2 cellular contexts compared by ENCODE assay signal in genomic region chr7:124722292-124722691, GRCh38.
TF ChIP-seq lines count a peak whose summit lies in the region.

No MANE protein-coding gene starts in this region.

TF ChIP-seq in A549, 52 proteins besides CTCF, POLR2A, EP300 and RAD21 (continued from another document):
- TF ChIP-seq RCOR1 (IDR thresholded peaks at IDR 0.05; ENCODE audit: low read depth, low read length) = no peak
- no peak for TF ChIP-seq JUN (IDR thresholded peaks at IDR 0.05)
- no peak for TF ChIP-seq REST (IDR thresholded peaks at IDR 0.05)
- TF ChIP-seq E2F6 (IDR thresholded peaks at IDR 0.05; ENCODE audit: borderline replicate concordance, low read depth) = no peak
- TF ChIP-seq FOXS1 (CRISPR knock-in tag; IDR thresholded peaks at IDR 0.05) = no peak
- TF ChIP-seq PBX3 (IDR thresholded peaks at IDR 0.05) = no peak
- no peak for TF ChIP-seq RARB (CRISPR knock-in tag; IDR thresholded peaks at IDR 0.05)
- TF ChIP-seq ESRRA (IDR thresholded peaks at IDR 0.05; ENCODE audit: borderline replicate concordance, low read length) = no peak
- TF ChIP-seq NFE2L2 (conservative IDR thresholded peaks at IDR 0.05; ENCODE audit: low read length) = no peak

TF ChIP-seq in SK-N-SH, 30 proteins besides CTCF, POLR2A, EP300 and RAD21 (continued from another document):
- TF ChIP-seq MEF2A (IDR thresholded peaks at IDR 0.05; ENCODE audit: borderline replicate concordance, low read depth) = no peak
- TF ChIP-seq NFIC (IDR thresholded peaks at IDR 0.05; ENCODE audit: borderline replicate concordance) = no peak
TF ChIP-seq in SK-N-SH: peak in this region for 0.
